Comparison of ENCODE assay signal across 24 cellular contexts in genomic region chr2:42910657-42911405, GRCh38.
A peak's percentile ranks its signal among the peaks of the same experiment; 100 is the strongest.
DNase-seq lines count a peak whose midpoint lies in the region; ATAC-seq and TF ChIP-seq lines count a peak whose summit lies in the region.
"Had no signal": no experiment of that assay in that cellular context is flagged by ENCODE, and none has a peak within 500 bp of the region (broad histone marks: within the 10 kb centered on the region; RNA-seq: fewer than 3 reads in every experiment).

No MANE protein-coding gene starts in this region.

- intact Hi-C loops in mucosa of descending colon (cut with DNase I, micrococcal nuclease): no loop called here

- WGBS in gastroesophageal sphincter (ENCODE audit: low coverage in 1 of 2), 2 donors: 90 to 100% methylated on average over 1 to 2 of the region's 3 CpGs

- TF ChIP-seq EP300 in gastroesophageal sphincter (IDR thresholded peaks at IDR 0.05): no peak

- H3K27me3 ChIP-seq in gastroesophageal sphincter: no peaks in the 10 kb centered on the region
- H3K27me3 ChIP-seq: BE2C, testis had no signal

- ATAC-seq in gastroesophageal sphincter (no peak), omental fat pad (ENCODE audit: low FRiP score) (no peak), mucosa of descending colon (no peak)
- ATAC-seq: activated T-helper 17 cell treated with anti-CD3 and anti-CD28 coated beads, Interleukin-2, amount 50 U/mL, for 72 hours; CD8-positive, alpha-beta T cell; naive thymus-derived CD4-positive, alpha-beta T cell had no signal

- no peak for TF ChIP-seq POLR2A in gastroesophageal sphincter (IDR thresholded peaks at IDR 0.05)

- H3K4me3 ChIP-seq in gastroesophageal sphincter (no peak overlapping the region), mucosa of descending colon (no peak overlapping the region)
- H3K4me3 ChIP-seq: skin epidermis, testis had no signal

- H3K9me3 ChIP-seq in gastroesophageal sphincter: no peaks in the 10 kb centered on the region
- no peaks in the 10 kb centered on the region for H3K9me3 ChIP-seq in mucosa of descending colon
- H3K9me3 ChIP-seq: BE2C, testis had no signal

- DNase-seq in DMS79 treated with DMSO at 0.1 percent for 48 hours (lab: John Stamatoyannopoulos, UW) (peak; percentile 80), NCI-H2029 treated with DMSO at 0.1 percent for 48 hours (lab: John Stamatoyannopoulos, UW) (peak; percentile 80), omental fat pad (ENCODE audit: low spot score) (peak; percentile 14), mucosa of descending colon (no peak), H4 (ENCODE audit: low spot score) (no peak), HCEC 1CT (no peak)
- DNase-seq: ACHN; activated CD4-positive, alpha-beta T cell treated with anti-CD3 and anti-CD28 coated beads for 48 hours; amniotic stem cell; BE2C; CD8-positive, alpha-beta T cell; EL; naive thymus-derived CD4-positive, alpha-beta T cell; NCI-H2081; NCI-H345; NCI-H69; nucleus accumbens; stimulated activated naive CD4-positive, alpha-beta T cell treated with Interleukin-2 at 50 U/mL for 16 hours; T1000; testis had no signal

- TF ChIP-seq CTCF in gastroesophageal sphincter (IDR thresholded peaks at IDR 0.05) (no peak), omental fat pad (IDR thresholded peaks at IDR 0.05) (no peak), mucosa of descending colon (IDR thresholded peaks at IDR 0.05) (no peak)

- H3K4me1 ChIP-seq in gastroesophageal sphincter (peaks cover 12 to 54% (median 31%) of the 10 kb centered on the region in 3 donors), mucosa of descending colon (ENCODE audit: low read depth) (peaks cover 15% of the 10 kb centered on the region)

- peak overlapping the region in 3 of 4 donors; percentile 59 to 87 (median 86) for H3K27ac ChIP-seq in gastroesophageal sphincter
- H3K27ac ChIP-seq: testis, VCaP had no signal

- H3K36me3 ChIP-seq in gastroesophageal sphincter (no peaks in the 10 kb centered on the region), mucosa of descending colon (ENCODE audit: low read depth) (no peaks in the 10 kb centered on the region)
- H3K36me3 ChIP-seq: BE2C had no signal

Comparison
In these comparisons a context has a peak if more than half of its experiments do, and no peak if none do; other contexts are left out.
1. DNase-seq: peak in DMS79 treated with DMSO at 0.1 percent for 48 hours (single experiment), NCI-H2029 treated with DMSO at 0.1 percent for 48 hours (single experiment) and omental fat pad (single experiment); none in mucosa of descending colon (0 of 3), H4 (single experiment) and HCEC 1CT (single experiment).